Comparison of ENCODE assay signal across 16 cellular contexts in the genomic region with DNA sequence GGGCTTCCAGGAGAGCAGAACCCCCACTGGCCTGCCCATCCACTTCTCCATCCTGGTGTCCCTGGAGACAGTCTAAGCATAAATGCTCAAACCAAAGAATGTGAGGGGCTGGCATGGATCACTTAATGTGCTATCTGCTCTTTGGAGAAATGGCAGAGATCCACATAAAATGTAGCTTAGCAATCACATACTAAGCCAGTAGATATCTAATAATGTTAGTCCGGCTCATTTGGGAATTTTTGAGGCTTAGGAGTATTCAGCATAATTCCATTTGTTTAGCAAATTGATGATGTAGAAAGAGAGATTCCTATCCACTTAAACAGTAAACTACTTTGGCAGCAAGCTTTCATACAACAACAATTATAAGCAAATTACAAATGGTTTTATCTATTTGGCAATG.
DNase-seq lines count a peak whose midpoint lies in the region; ATAC-seq, FAIRE-seq and TF ChIP-seq lines count a peak whose summit lies in the region.
"Had no signal": no experiment of that assay in that cellular context is flagged by ENCODE, and none has a peak within 500 bp of the region (broad histone marks: within the 10 kb centered on the region; RNA-seq: fewer than 3 reads in every experiment).

No MANE protein-coding gene starts in this region.

- no peak overlapping the region; the same call in 1 of the 3 replicates for H3K27ac ChIP-seq in K562 (ENCODE audit: extremely low read depth, low read depth, low read length)
- peak overlapping the region; percentile 71 for H3K27ac ChIP-seq in skeletal muscle tissue (ENCODE audit: low read depth, low read length)
- H3K27ac ChIP-seq: neutrophil had no signal

- H3K4me2 ChIP-seq in K562 (ENCODE audit: insufficient read depth, low read length), result no peak overlapping the region

- H2AFZ ChIP-seq in K562 (ENCODE audit: low read depth, low read length), result peak overlapping the region; percentile 12; the same call in 1 of the 2 replicates

- TF ChIP-seq POLR2A in K562 (conservative IDR thresholded peaks at IDR 0.05), result no peak

- intact Hi-C loops in K562 (cut with micrococcal nuclease), result loop anchor here (10.0 kb wide), 1 partner anchor 198 kb away; no protein-coding TSS in a partner anchor
- intact Hi-C loops in left cardiac atrium (cut with DNase I), result no loop called here

- no peak for ATAC-seq in K562
- ATAC-seq in left cardiac atrium, result peak; percentile 38 to 67
- no peak for ATAC-seq in GM18861 (IDR thresholded peaks at IDR 0.05; ENCODE audit: unreplicated experiment)
- no peak for ATAC-seq in GM21786 (IDR thresholded peaks at IDR 0.05; ENCODE audit: unreplicated experiment)
- ATAC-seq: left colon had no signal

- 96% methylated on average over 1 of the region's 1 CpG for WGBS in K562 (ENCODE audit: insufficient coverage, low coverage, missing lambda C conversion rate)

- H3K4me3 ChIP-seq in K562 (no peak overlapping the region), skeletal muscle tissue (ENCODE audit: low read length in 3 of 3) (no peak overlapping the region)

- H3K27me3 ChIP-seq in K562 (ENCODE audit: control insufficient read depth in 2 of 2, insufficient read depth in 2 of 2, low read length in 2 of 2) (no peaks in the 10 kb centered on the region), skeletal muscle tissue (ENCODE audit: control insufficient read depth in 3 of 3, insufficient read depth in 3 of 3, low read length in 3 of 3) (no peaks in the 10 kb centered on the region)

- TF ChIP-seq CTCF in K562 (IDR thresholded peaks at IDR 0.05 in 2 of 3, conservative IDR thresholded peaks at IDR 0.05 in 1 of 3; ENCODE audit: insufficient read depth in 2 of 3, low read depth in 1 of 3, low read length in 3 of 3), result no peak

- CTCF ChIA-PET in K562 (lab: Yijun Ruan, JAX; ENCODE audit: low intra/inter-chr PET ratio), result no interaction called here

- POLR2A ChIA-PET in K562 (lab: Yijun Ruan, JAX), result interaction anchor here (0.7 to 2.0 kb wide), 7 partner anchors 14 to 1550 kb away, joined by 3 to 7 read pairs (median 3); no protein-coding TSS in a partner anchor

- in situ Hi-C loops in K562 (cut with MboI), result no loop called here

- TF ChIP-seq EP300 in K562 (IDR thresholded peaks at IDR 0.05; ENCODE audit: low read length), result no peak

- no TSS peak for BruUV-seq in K562 (replicated peaks; lab: Mats Ljungman, UMichigan)

- H4K20me1 ChIP-seq in K562 (replicated peaks; ENCODE audit: control insufficient read depth, insufficient read depth, low read length), result no peaks in the 10 kb centered on the region

- H3K4me1 ChIP-seq in K562 (replicated peaks in 1 of 2; ENCODE audit: control insufficient read depth in 2 of 2, insufficient read depth in 2 of 2, low read length in 2 of 2), result peaks cover 9 to 39% of the 10 kb centered on the region in 2 experiments
- peaks cover 3 to 6% (median 3%) of the 10 kb centered on the region in 3 donors for H3K4me1 ChIP-seq in skeletal muscle tissue (ENCODE audit: control insufficient read depth in 3 of 3, insufficient read depth in 3 of 3, low read length in 3 of 3)

- no peaks in the 10 kb centered on the region for H3K9me1 ChIP-seq in K562 (ENCODE audit: control insufficient read depth, insufficient read depth, low read length)

- H3K9ac ChIP-seq in K562 (ENCODE audit: insufficient read depth in 1 of 2, low read depth in 2 of 2, low read length in 2 of 2), result no peak overlapping the region; a peak in 2 of 4 replicates
- H3K9ac ChIP-seq in skeletal muscle tissue (ENCODE audit: low read depth in 1 of 3, low read length in 3 of 3), result no peak overlapping the region

- H3K9me3 ChIP-seq in K562 (replicated peaks; ENCODE audit: control insufficient read depth, insufficient read depth, low read depth, low read length), result no peaks in the 10 kb centered on the region
- H3K9me3 ChIP-seq in skeletal muscle tissue (ENCODE audit: control insufficient read depth in 3 of 3, low read length in 3 of 3), result no peaks in the 10 kb centered on the region
- H3K9me3 ChIP-seq: neutrophil had no signal

- no peak for TF ChIP-seq RAD21 in K562 (CRISPR knock-in tag; conservative IDR thresholded peaks at IDR 0.05 in 1 of 2, IDR thresholded peaks at IDR 0.05 in 1 of 2)

- no peaks in the 10 kb centered on the region for H3K36me3 ChIP-seq in K562 (ENCODE audit: control insufficient read depth, insufficient read depth, low read length)
- no peaks in the 10 kb centered on the region for H3K36me3 ChIP-seq in skeletal muscle tissue (ENCODE audit: control insufficient read depth in 3 of 3, insufficient read depth in 3 of 3, low read length in 3 of 3)
- H3K36me3 ChIP-seq: neutrophil had no signal

- DNase-seq in AG20443 (ENCODE audit: low spot score) (peak; percentile 25), K562 (ENCODE audit: extremely low read depth in 1 of 4, low spot score in 3 of 4) (no peak), left cardiac atrium (no peak), hepatic stellate cell (ENCODE audit: low spot score) (no peak)
- no peak for DNase-seq in activated naive CD4-positive, alpha-beta T cell treated with Interleukin-2 at 50 U/mL for 16 hours
- DNase-seq: activated gamma-delta T cell; DND-41; left colon; NCI-H187 treated with DMSO at 0.1 percent for 48 hours; NCI-H748 treated with DMSO at 0.1 percent for 48 hours; stimulated activated CD8-positive, alpha-beta memory T cell treated with anti-CD3 and anti-CD28 coated beads, Interleukin-4, amount 100 ng/mL, for 48 hours had no signal

- no peak for FAIRE-seq in K562 (lab: Jason Lieb, UNC)
- FAIRE-seq: GM19239 had no signal

- H3K79me2 ChIP-seq in K562 (ENCODE audit: control insufficient read depth, insufficient read depth, low read length), result no peaks in the 10 kb centered on the region

TF ChIP-seq in K562, 482 proteins besides CTCF, POLR2A, EP300 and RAD21:
- no peak for TF ChIP-seq PURB (CRISPR knock-in tag; IDR thresholded peaks at IDR 0.05; ENCODE audit: low read depth)
- TF ChIP-seq ZNF12 (CRISPR knock-in tag; IDR thresholded peaks at IDR 0.05), result no peak
- no peak for TF ChIP-seq HDAC8 (tag; IDR thresholded peaks at IDR 0.05)
- TF ChIP-seq MCM2 (IDR thresholded peaks at IDR 0.05; ENCODE audit: low read depth), result no peak
- no peak for TF ChIP-seq SAFB (IDR thresholded peaks at IDR 0.05; ENCODE audit: borderline replicate concordance, low read depth, low read length)
- TF ChIP-seq RBM17 (IDR thresholded peaks at IDR 0.05; ENCODE audit: borderline replicate concordance, low read depth, low read length), result no peak
- TF ChIP-seq ZNF121 (CRISPR knock-in tag; conservative IDR thresholded peaks at IDR 0.05), result no peak
- no peak for TF ChIP-seq ARNT (IDR thresholded peaks at IDR 0.05)

Comparison
In these comparisons a context has a peak if more than half of its experiments do, and no peak if none do; other contexts are left out.
1. ATAC-seq: peak in left cardiac atrium (2 of 2); none in K562 (single experiment), GM18861 (single experiment) and GM21786 (single experiment).